Comparison of ENCODE assay signal across 8 cellular contexts in the genomic region with DNA sequence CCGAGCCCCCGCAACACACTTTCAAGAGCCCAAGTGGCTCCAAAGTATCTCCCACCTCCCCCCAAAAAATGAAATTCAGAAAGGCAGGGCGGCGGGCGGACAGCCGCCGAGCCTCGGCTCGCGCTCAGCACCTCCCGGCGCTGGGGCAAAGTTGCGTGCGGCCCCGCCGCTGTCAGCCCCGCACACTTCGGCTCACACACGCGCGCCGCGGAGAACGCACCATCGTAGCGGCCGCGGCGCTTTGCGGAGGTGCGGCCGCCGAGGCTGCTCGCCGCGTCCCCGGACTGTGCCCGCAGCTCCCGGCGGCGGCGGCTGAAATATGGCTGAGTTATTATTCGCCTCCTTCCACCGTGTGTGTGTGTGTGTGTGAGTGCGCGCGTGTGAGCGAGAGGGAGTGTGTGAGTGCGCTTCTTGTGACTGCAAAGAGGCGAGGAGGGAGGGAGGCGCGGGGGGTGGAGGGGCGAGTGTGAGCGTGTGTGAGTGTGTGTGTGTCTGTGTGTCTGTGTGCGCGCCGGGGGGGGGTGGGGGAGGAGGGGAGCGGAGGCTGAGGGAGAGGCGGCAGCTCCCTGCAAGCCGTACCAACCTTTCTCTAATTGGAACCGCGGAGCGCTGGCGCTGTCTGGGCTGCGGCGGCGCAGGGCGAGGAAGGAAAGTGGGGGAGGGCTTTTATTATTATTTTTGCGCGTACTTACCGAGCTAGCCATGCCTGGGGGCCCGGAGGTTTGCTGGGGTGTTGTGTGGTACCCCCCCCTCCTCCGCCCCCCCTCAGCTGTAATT. TPM values are rescaled to one million over a fixed set of nuclear protein-coding genes. Genes with fewer than 3 reads are reported as not detected.
DNase-seq lines count a peak whose midpoint lies in the region; ATAC-seq, FAIRE-seq and TF ChIP-seq lines count a peak whose summit lies in the region.

No MANE protein-coding gene starts in this region.

- H3K9me3 Mint-ChIP-seq in endothelial cell (ENCODE audit: unreplicated experiment) = no peaks in the 10 kb centered on the region

- H3K36me3 Mint-ChIP-seq in endothelial cell (ENCODE audit: low read depth, unreplicated experiment) = peaks cover 5% of the 10 kb centered on the region

- DNase-seq in GM12865 (ENCODE audit: low read depth) (peak; percentile 87), NCI-H526 treated with DMSO at 0.1 percent for 48 hours (lab: John Stamatoyannopoulos, UW) (peak; percentile 89), endothelial cell (ENCODE audit: low spot score) (peak; percentile 47), midbrain (lab: John Stamatoyannopoulos, UW) (peak; percentile 74), H54 (ENCODE audit: insufficient read length, low spot score) (no peak)
- peak; percentile 71 for DNase-seq in activated CD8-positive, alpha-beta memory T cell treated with anti-CD3 and anti-CD28 coated beads, Interleukin-2, amount 50 U/mL, for 1 hour (ENCODE audit: extremely low read depth)
- peak; percentile 55 to 60 for DNase-seq in stimulated activated CD8-positive, alpha-beta memory T cell treated with anti-CD3 and anti-CD28 coated beads, Interleukin-15, amount 100 ng/mL, for 4 hours (ENCODE audit: low read depth in 2 of 2)

- FAIRE-seq in H54 (lab: Jason Lieb, UNC) = no peak

- H3K4me3 Mint-ChIP-seq in endothelial cell (ENCODE audit: unreplicated experiment) = peak overlapping the region; percentile 99

- TF ChIP-seq CTCF in GM12865 (IDR thresholded peaks at IDR 0.05; ENCODE audit: insufficient read depth, low read depth, low read length, missing control alignments) = no peak
- TF ChIP-seq CTCF in endothelial cell (IDR thresholded peaks at IDR 0.05; ENCODE audit: unreplicated experiment) = no peak

- no peak for TF ChIP-seq POLR2A in H54 (IDR thresholded peaks at IDR 0.05; ENCODE audit: low read depth, low read length)

- peak overlapping the region; percentile 79 for H3K4me3 ChIP-seq in GM12865 (ENCODE audit: low read depth, low read length)

- H3K27me3 Mint-ChIP-seq in endothelial cell (ENCODE audit: unreplicated experiment) = peaks cover 17% of the 10 kb centered on the region

- H3K27ac Mint-ChIP-seq in endothelial cell (ENCODE audit: unreplicated experiment) = peak overlapping the region; percentile 77

- H3K4me1 Mint-ChIP-seq in endothelial cell (ENCODE audit: unreplicated experiment) = peaks cover 26% of the 10 kb centered on the region

- ATAC-seq in HG02798 (IDR thresholded peaks at IDR 0.05; ENCODE audit: poor library complexity, unreplicated experiment) = peak; percentile 12

RNA-seq across cellular contexts. Expression of a gene that starts 0.6 kb away (rescaled TPM):
- 25.2 TPM for total RNA-seq in endothelial cell (ENCODE audit: unreplicated experiment)
